Comparison of ENCODE assay signal across 10 cellular contexts in the genomic region with DNA sequence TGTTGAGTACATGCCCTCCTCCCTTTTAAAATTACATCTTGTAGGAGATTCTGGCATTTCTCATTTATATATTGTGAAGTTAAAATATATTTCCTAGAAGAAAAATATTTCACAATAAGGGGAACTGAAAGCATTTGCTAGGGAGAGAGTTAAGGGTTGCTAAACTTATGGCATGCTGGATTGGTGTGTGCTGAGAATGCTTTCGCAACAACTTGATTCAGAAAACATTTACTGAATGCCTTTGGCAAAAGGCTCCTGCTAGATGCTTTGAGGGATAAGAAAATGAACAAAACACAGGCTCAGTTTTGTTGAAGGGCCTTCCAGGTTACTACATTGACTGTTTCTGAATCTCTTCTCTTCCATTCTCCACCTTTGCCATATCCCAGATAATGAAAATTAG.
DNase-seq lines count a peak whose midpoint lies in the region; ATAC-seq, FAIRE-seq and TF ChIP-seq lines count a peak whose summit lies in the region.
"Had no signal": no experiment of that assay in that cellular context is flagged by ENCODE, and none has a peak within 500 bp of the region (broad histone marks: within the 10 kb centered on the region; RNA-seq: fewer than 3 reads in every experiment).

No MANE protein-coding gene starts in this region.

- CTCF ChIA-PET in CD8-positive, alpha-beta T cell (lab: Charles Lee) = interaction anchor here (0.9 to 1.0 kb wide), 2 partner anchors 15 to 68 kb away, joined by 3 read pairs; partner anchors contain the start of gene DIP2B

- DNase-seq in HS-5 (ENCODE audit: low read depth) = peak; percentile 41
- DNase-seq in astrocyte (ENCODE audit: low read depth) = peak; percentile 72
- DNase-seq in keratinocyte (ENCODE audit: low read depth, low spot score) = no peak
- peak; percentile 75 for DNase-seq in stromal cell of bone marrow (ENCODE audit: low read depth)
- no peak for DNase-seq in DMS53 (lab: John Stamatoyannopoulos, UW)
- DNase-seq in ureter (ENCODE audit: low spot score) = no peak
- no peak for DNase-seq in CD8-positive, alpha-beta T cell
- no peak for DNase-seq in SW 1271 (lab: John Stamatoyannopoulos, UW)
- DNase-seq: stimulated activated CD4-positive, alpha-beta T cell treated with anti-CD3 and anti-CD28 coated beads, Interleukin-1b, Interleukin-23, amount 100 ng/mL, for 48 hours had no signal

- H4K20me1 ChIP-seq in astrocyte (ENCODE audit: insufficient read depth, low read length) = peaks cover 49% of the 10 kb centered on the region
- no peaks in the 10 kb centered on the region for H4K20me1 ChIP-seq in keratinocyte (ENCODE audit: control insufficient read depth, extremely low read depth, insufficient read depth, low read length)

- FAIRE-seq in astrocyte (lab: Jason Lieb, UNC) (no peak), keratinocyte (lab: Jason Lieb, UNC) (peak; percentile 49)
- FAIRE-seq: endometrium had no signal

- H3K79me2 ChIP-seq in astrocyte (ENCODE audit: insufficient read depth, low read length) = peaks cover 84% of the 10 kb centered on the region
- peaks cover 76% of the 10 kb centered on the region for H3K79me2 ChIP-seq in keratinocyte (ENCODE audit: control insufficient read depth, insufficient read depth, low read length)

- no peak overlapping the region for H3K4me2 ChIP-seq in astrocyte (ENCODE audit: low read length)
- peak overlapping the region; percentile 53 for H3K4me2 ChIP-seq in keratinocyte (ENCODE audit: control insufficient read depth, extremely low read depth, insufficient read depth, low read depth, low read length)

- ATAC-seq in CD8-positive, alpha-beta T cell = no peak

- no peak for TF ChIP-seq CTCF in astrocyte (IDR thresholded peaks at IDR 0.05; ENCODE audit: insufficient read depth, low read depth, low read length)
- no peak for TF ChIP-seq CTCF in keratinocyte (optimal IDR thresholded peaks at IDR 0.05 in 1 of 3, IDR thresholded peaks at IDR 0.05 in 1 of 3, conservative IDR thresholded peaks at IDR 0.05 in 1 of 3; ENCODE audit: extremely low read depth in 1 of 3, insufficient read depth in 2 of 3, low read length in 3 of 3)
- no peak for TF ChIP-seq CTCF in CD8-positive, alpha-beta T cell (IDR thresholded peaks at IDR 0.05)

- H3K9ac ChIP-seq in astrocyte (ENCODE audit: low read length) = no peak overlapping the region
- H3K9ac ChIP-seq in keratinocyte (ENCODE audit: control insufficient read depth, extremely low read depth, insufficient read depth, low read length) = peak overlapping the region; percentile 12

- H3K9me3 ChIP-seq in astrocyte (ENCODE audit: insufficient read depth, low read depth, low read length) = no peaks in the 10 kb centered on the region
- H3K9me3 ChIP-seq in keratinocyte (ENCODE audit: control insufficient read depth, low read depth, low read length) = no peaks in the 10 kb centered on the region
- no peaks in the 10 kb centered on the region for H3K9me3 ChIP-seq in CD8-positive, alpha-beta T cell (ENCODE audit: low read length)

- H3K27me3 ChIP-seq in astrocyte (ENCODE audit: insufficient read depth, low read length) (no peaks in the 10 kb centered on the region), keratinocyte (ENCODE audit: control insufficient read depth, extremely low read depth, insufficient read depth, low read length) (no peaks in the 10 kb centered on the region)
- no peaks in the 10 kb centered on the region for H3K27me3 ChIP-seq in CD8-positive, alpha-beta T cell (ENCODE audit: insufficient read depth, low read length)

- dilution Hi-C loops in keratinocyte (cut with MboI; ENCODE audit: extremely low pct_ligation_motif_present, low sequenced_read_pairs) = no loop called here

- H3K9me1 ChIP-seq in keratinocyte (ENCODE audit: control insufficient read depth, extremely low read depth, insufficient read depth, low read length) = no peaks in the 10 kb centered on the region

- intact Hi-C loops in CD8-positive, alpha-beta T cell (cut with DNase I, micrococcal nuclease) = no loop called here

- peaks cover 47% of the 10 kb centered on the region for H3K4me1 Mint-ChIP-seq in astrocyte (ENCODE audit: low read depth, unreplicated experiment)
- H3K4me1 Mint-ChIP-seq in CD8-positive, alpha-beta T cell (ENCODE audit: low read depth) = peaks cover 47% of the 10 kb centered on the region

- H3K9me3 Mint-ChIP-seq in astrocyte (ENCODE audit: unreplicated experiment) = no peaks in the 10 kb centered on the region
- no peaks in the 10 kb centered on the region for H3K9me3 Mint-ChIP-seq in CD8-positive, alpha-beta T cell

- H3K4me3 Mint-ChIP-seq in astrocyte (ENCODE audit: unreplicated experiment) = no peak overlapping the region
- H3K4me3 Mint-ChIP-seq in CD8-positive, alpha-beta T cell = no peak overlapping the region

- H3K4me3 ChIP-seq in astrocyte (ENCODE audit: insufficient read depth, low read depth, low read length) (no peak overlapping the region), keratinocyte (ENCODE audit: control insufficient read depth in 2 of 3, extremely low read depth in 1 of 3, insufficient read depth in 2 of 3, low read depth in 1 of 3, low read length in 3 of 3) (no peak overlapping the region)
- no peak overlapping the region for H3K4me3 ChIP-seq in CD8-positive, alpha-beta T cell (ENCODE audit: low read depth, low read length)

- H3K4me1 ChIP-seq in astrocyte (ENCODE audit: insufficient read depth, low read length) (peaks cover 26% of the 10 kb centered on the region), keratinocyte (ENCODE audit: control insufficient read depth, extremely low read depth, insufficient read depth, low read length) (peaks cover 50% of the 10 kb centered on the region)
- H3K4me1 ChIP-seq in CD8-positive, alpha-beta T cell (ENCODE audit: insufficient read depth, low read length) = peaks cover 8% of the 10 kb centered on the region

- H3K36me3 Mint-ChIP-seq in astrocyte (ENCODE audit: low read depth, unreplicated experiment) = peaks cover 2% of the 10 kb centered on the region
- H3K36me3 Mint-ChIP-seq in CD8-positive, alpha-beta T cell = no peaks in the 10 kb centered on the region

- no peaks in the 10 kb centered on the region for H3K27me3 Mint-ChIP-seq in astrocyte (ENCODE audit: low read depth, unreplicated experiment)
- H3K27me3 Mint-ChIP-seq in CD8-positive, alpha-beta T cell (ENCODE audit: low read depth) = no peaks in the 10 kb centered on the region

- H2AFZ ChIP-seq in astrocyte (ENCODE audit: low read depth, low read length) (no peak overlapping the region), keratinocyte (ENCODE audit: control insufficient read depth, low read length) (no peak overlapping the region)

- H3K27ac ChIP-seq in astrocyte (ENCODE audit: low read depth, low read length) (no peak overlapping the region), keratinocyte (ENCODE audit: control insufficient read depth, insufficient read depth, low read length) (peak overlapping the region; percentile 45)
- H3K27ac ChIP-seq in CD8-positive, alpha-beta T cell (ENCODE audit: low read depth, low read length) = no peak overlapping the region

- H3K36me3 ChIP-seq in astrocyte (ENCODE audit: insufficient read depth, low read length) (no peaks in the 10 kb centered on the region), keratinocyte (ENCODE audit: control insufficient read depth in 2 of 2, extremely low read depth in 1 of 2, insufficient read depth in 2 of 2, low read length in 2 of 2) (no peaks in the 10 kb centered on the region)
- H3K36me3 ChIP-seq in CD8-positive, alpha-beta T cell (ENCODE audit: insufficient read depth, low read length) = no peaks in the 10 kb centered on the region

- peak overlapping the region; percentile 80 for H3K27ac Mint-ChIP-seq in astrocyte (ENCODE audit: unreplicated experiment)
- H3K27ac Mint-ChIP-seq in CD8-positive, alpha-beta T cell = no peak overlapping the region

- POLR2A ChIA-PET in CD8-positive, alpha-beta T cell (lab: Charles Lee) = interaction anchor here (1.2 to 1.5 kb wide), 2 partner anchors 9 to 34 kb away, joined by 3 read pairs; no protein-coding TSS in a partner anchor

Comparison
In these comparisons a context has a peak if more than half of its experiments do, and no peak if none do; other contexts are left out.
1. DNase-seq: peak in HS-5 (single experiment), astrocyte (single experiment) and stromal cell of bone marrow (single experiment); none in keratinocyte (single experiment), DMS53 (single experiment), ureter (single experiment), CD8-positive, alpha-beta T cell (0 of 7) and SW 1271 (0 of 2).